30 cellular contexts compared by ENCODE assay signal in genomic region chr1:24713736-24714135, GRCh38. TPM values are rescaled to one million over a fixed set of nuclear protein-coding genes. Genes with fewer than 3 reads are reported as not detected.
A peak's percentile ranks its signal among the peaks of the same experiment; 100 is the strongest.
DNase-seq lines count a peak whose midpoint lies in the region; ATAC-seq and TF ChIP-seq lines count a peak whose summit lies in the region.
"Had no signal": no experiment of that assay in that cellular context is flagged by ENCODE, and none has a peak within 500 bp of the region (broad histone marks: within the 10 kb centered on the region; RNA-seq: fewer than 3 reads in every experiment).

No MANE protein-coding gene starts in this region.

- TF ChIP-seq CTCF in RWPE2 (IDR thresholded peaks at IDR 0.05; ENCODE audit: poor library complexity, severe bottlenecking) = no peak
- TF ChIP-seq CTCF in GM13977 (IDR thresholded peaks at IDR 0.05; ENCODE audit: extremely low read depth, insufficient read depth, missing control alignments) = no peak

- in situ Hi-C loops in GM13977 (cut with MboI; ENCODE audit: low pct_unique_long_range_greater_than_20kb, low sequenced_read_pairs, unreplicated experiment) = no loop called here

- H3K36me3 ChIP-seq in RWPE2 (ENCODE audit: low read depth) = no peaks in the 10 kb centered on the region
- H3K36me3 ChIP-seq in skeletal muscle satellite cell (ENCODE audit: insufficient read depth, low read length) = no peaks in the 10 kb centered on the region
- H3K36me3 ChIP-seq: esophagus squamous epithelium, heart right ventricle, pancreas had no signal

- peak overlapping the region; percentile 57 for H3K9ac ChIP-seq in skeletal muscle satellite cell (ENCODE audit: low read depth, low read length)

- H3K4me2 ChIP-seq in skeletal muscle satellite cell (ENCODE audit: low read length) = peak overlapping the region; percentile 14

- intact Hi-C loops in head of caudate nucleus (cut with DNase I) = loop anchor here (10.0 kb wide), 1 partner anchor 69 kb away; the partner anchor contains the start of gene SRRM1

- H3K4me3 ChIP-seq in RWPE2 (ENCODE audit: severe bottlenecking) = no peak overlapping the region
- H3K4me3 ChIP-seq in skeletal muscle satellite cell (ENCODE audit: low read length) = peak overlapping the region; percentile 17
- H3K4me3 ChIP-seq: esophagus squamous epithelium, heart right ventricle, lung, pancreas had no signal

- DNase-seq in NCI-H446 treated with DMSO at 0.1 percent for 48 hours (lab: John Stamatoyannopoulos, UW) (peak; percentile 30), NCI-H446 (lab: John Stamatoyannopoulos, UW) (no peak), RWPE2 (ENCODE audit: low spot score) (no peak), iPS-NIHi7 (ENCODE audit: extremely low spot score) (peak; percentile 5), head of caudate nucleus (no peak), GM13977 (ENCODE audit: low spot score) (no peak)
- DNase-seq: activated CD4-positive, alpha-beta T cell treated with anti-CD3 and anti-CD28 coated beads, Interleukin-2, amount 50 U/mL, for 4 hours; activated CD4-positive, CD25-positive, alpha-beta regulatory T cell; activated naive CD4-positive, alpha-beta T cell; activated naive CD8-positive, alpha-beta T cell treated with anti-CD3 and anti-CD28 coated beads, Interleukin-2, amount 50 U/mL, for 24 hours; activated T-cell treated with anti-CD3 and anti-CD28 coated beads, Interleukin-2, amount 50 U/mL, for 48 hours; central memory CD4-positive, alpha-beta T cell; cortex of kidney; DMS79 treated with DMSO at 0.1 percent for 48 hours; esophagus squamous epithelium; GDM1; heart right ventricle; KBM-7; NCI-H1105 treated with DMSO at 0.1 percent for 48 hours; NCI-H2029; NCI-H774; pancreas; small intestine; stimulated activated CD4-positive, alpha-beta T cell treated with anti-CD3 and anti-CD28 coated beads, Interleukin-1b, Interleukin-23, amount 100 ng/mL, for 48 hours; stimulated activated naive CD4-positive, alpha-beta T cell treated with Interleukin-2 at 50 U/mL for 16 hours; T-helper 1 cell had no signal

- no peaks in the 10 kb centered on the region for H3K9me3 ChIP-seq in RWPE2 (ENCODE audit: severe bottlenecking)
- H3K9me3 ChIP-seq in skeletal muscle satellite cell (replicated peaks; ENCODE audit: low read length) = no peaks in the 10 kb centered on the region
- H3K9me3 ChIP-seq: esophagus squamous epithelium, heart right ventricle, pancreas had no signal

- peaks cover 10% of the 10 kb centered on the region for H3K4me1 ChIP-seq in RWPE2 (ENCODE audit: insufficient read depth, poor library complexity, severe bottlenecking)
- peaks cover 46% of the 10 kb centered on the region for H3K4me1 ChIP-seq in skeletal muscle satellite cell (ENCODE audit: control insufficient read depth, insufficient read depth, low read length)
- H3K4me1 ChIP-seq: foreskin keratinocyte had no signal

- no peak for ATAC-seq in RWPE2 (ENCODE audit: low read depth)
- no peak for ATAC-seq in GM21737 (IDR thresholded peaks at IDR 0.05; ENCODE audit: unreplicated experiment)
- ATAC-seq: activated naive CD8-positive, alpha-beta T cell treated with anti-CD3 and anti-CD28 coated beads, Interleukin-2, amount 50 U/mL, for 24 hours; foreskin keratinocyte; heart right ventricle; pancreas had no signal

- peak overlapping the region; percentile 72 for H3K27ac ChIP-seq in RWPE2 (ENCODE audit: poor library complexity, severe bottlenecking)
- H3K27ac ChIP-seq: esophagus squamous epithelium, foreskin keratinocyte, heart right ventricle, pancreas had no signal

- no peaks in the 10 kb centered on the region for H3K27me3 ChIP-seq in RWPE2 (ENCODE audit: insufficient read depth, poor library complexity, severe bottlenecking)
- H3K27me3 ChIP-seq in skeletal muscle satellite cell (ENCODE audit: control insufficient read depth, insufficient read depth, low read length) = no peaks in the 10 kb centered on the region
- H3K27me3 ChIP-seq: esophagus squamous epithelium, foreskin keratinocyte, heart right ventricle, pancreas had no signal

RNA-seq across cellular contexts. Expression of gene CLIC4, which starts 31.5 kb away (rescaled TPM):
- 271 and 344 TPM in 2 replicates for total RNA-seq in skeletal muscle satellite cell (2012; rRNA removed)

Comparison
In these comparisons a context has a peak if more than half of its experiments do, and no peak if none do; other contexts are left out.
1. DNase-seq: peak in NCI-H446 treated with DMSO at 0.1 percent for 48 hours (single experiment) and iPS-NIHi7 (single experiment); none in NCI-H446 (0 of 2), RWPE2 (single experiment), head of caudate nucleus (0 of 42) and GM13977 (single experiment).